ENCODE assay signal across 20 cellular contexts in the genomic region with DNA sequence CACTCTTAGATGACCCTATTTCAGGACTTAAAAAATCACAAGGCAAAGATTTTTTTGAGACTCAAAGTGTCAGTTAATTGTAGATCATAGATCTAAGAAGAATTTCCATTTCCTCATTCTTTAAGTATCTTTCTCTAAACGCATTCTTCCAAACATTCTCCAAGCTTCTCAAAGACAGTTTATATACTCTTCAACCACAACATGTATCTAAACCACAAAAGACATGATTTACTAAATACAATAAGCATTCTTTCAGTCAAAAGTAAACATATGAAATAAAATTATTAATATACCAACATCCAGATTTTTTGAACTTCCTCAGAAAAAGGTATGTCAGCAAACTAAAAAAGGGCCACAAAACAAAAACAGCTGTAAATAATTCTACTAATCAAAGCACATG. TPM values are rescaled to one million over a fixed set of nuclear protein-coding genes. Genes with fewer than 3 reads are reported as not detected.
A peak's percentile ranks its signal among the peaks of the same experiment; 100 is the strongest.
DNase-seq lines count a peak whose midpoint lies in the region; ATAC-seq, FAIRE-seq and TF ChIP-seq lines count a peak whose summit lies in the region.
"Had no signal": no experiment of that assay in that cellular context is flagged by ENCODE, and none has a peak within 500 bp of the region (broad histone marks: within the 10 kb centered on the region; RNA-seq: fewer than 3 reads in every experiment).

No MANE protein-coding gene starts in this region.

- no peaks in the 10 kb centered on the region for H3K27me3 Mint-ChIP-seq in CD4-positive, alpha-beta memory T cell
- H3K27me3 Mint-ChIP-seq in activated T-helper 2 cell treated with anti-CD3 and anti-CD28 coated beads, Interferon-gamma antibody, Interleukin-2, Interleukin-4, amounts not matched to agents 10 μg/mL and 5 μg/mL and 100 μg/mL, durations not matched to agents 14 hours and 24 hours and 36 hours (ENCODE audit: low read depth): no peaks in the 10 kb centered on the region
- H3K27me3 Mint-ChIP-seq: activated CD4-positive, alpha-beta T cell treated with anti-CD3 and anti-CD28 coated beads, Interleukin-2, amount 10 ng/mL, durations not matched to agents 24 days and 14 days; activated naive CD8-positive, alpha-beta T cell treated with anti-CD3 and anti-CD28 coated beads, Interleukin-2, amount 10 ng/mL, durations not matched to agents 7 days and 5 days had no signal

- H3K36me3 Mint-ChIP-seq in CD4-positive, alpha-beta memory T cell: peaks cover 2 to 16% of the 10 kb centered on the region in 2 donors
- H3K36me3 Mint-ChIP-seq in activated T-helper 2 cell treated with anti-CD3 and anti-CD28 coated beads, Interferon-gamma antibody, Interleukin-2, Interleukin-4, amounts not matched to agents 10 μg/mL and 5 μg/mL and 100 μg/mL, durations not matched to agents 14 hours and 24 hours and 36 hours (ENCODE audit: low read depth): peaks cover 13% of the 10 kb centered on the region

- no peaks in the 10 kb centered on the region for H3K9me3 Mint-ChIP-seq in CD4-positive, alpha-beta memory T cell
- no peaks in the 10 kb centered on the region for H3K9me3 Mint-ChIP-seq in activated T-helper 2 cell treated with anti-CD3 and anti-CD28 coated beads, Interferon-gamma antibody, Interleukin-2, Interleukin-4, amounts not matched to agents 10 μg/mL and 5 μg/mL and 100 μg/mL, durations not matched to agents 14 hours and 24 hours and 36 hours
- H3K9me3 Mint-ChIP-seq: activated CD4-positive, alpha-beta T cell treated with anti-CD3 and anti-CD28 coated beads, Interleukin-2, amount 10 ng/mL, durations not matched to agents 24 days and 14 days; activated naive CD8-positive, alpha-beta T cell treated with anti-CD3 and anti-CD28 coated beads, Interleukin-2, amount 10 ng/mL, durations not matched to agents 7 days and 5 days; CD14-positive monocyte; neural progenitor cell had no signal

- no peak overlapping the region for H3K4me3 Mint-ChIP-seq in CD4-positive, alpha-beta memory T cell
- H3K4me3 Mint-ChIP-seq in activated T-helper 2 cell treated with anti-CD3 and anti-CD28 coated beads, Interferon-gamma antibody, Interleukin-2, Interleukin-4, amounts not matched to agents 10 μg/mL and 5 μg/mL and 100 μg/mL, durations not matched to agents 14 hours and 24 hours and 36 hours (ENCODE audit: low read depth): no peak overlapping the region
- H3K4me3 Mint-ChIP-seq: activated CD4-positive, alpha-beta T cell treated with anti-CD3 and anti-CD28 coated beads, Interleukin-2, amount 10 ng/mL, durations not matched to agents 24 days and 14 days; activated naive CD8-positive, alpha-beta T cell treated with anti-CD3 and anti-CD28 coated beads, Interleukin-2, amount 10 ng/mL, durations not matched to agents 7 days and 5 days; CD14-positive monocyte; neural progenitor cell had no signal

- ATAC-seq in GM19455 (IDR thresholded peaks at IDR 0.05; ENCODE audit: unreplicated experiment): no peak
- ATAC-seq: HCT116 had no signal

- no peak overlapping the region for H3K4me2 ChIP-seq in osteoblast (ENCODE audit: insufficient read depth, low read length)
- H3K4me2 ChIP-seq: neural progenitor cell had no signal

- H3K4me1 ChIP-seq in CD4-positive, alpha-beta memory T cell (ENCODE audit: insufficient read depth, low read length): peaks cover 39% of the 10 kb centered on the region
- H3K4me1 ChIP-seq in osteoblast (ENCODE audit: insufficient read depth, low read length) (no peaks in the 10 kb centered on the region), kidney (ENCODE audit: control insufficient read depth in 1 of 2, insufficient read depth in 1 of 2, low read depth in 1 of 2, low read length in 2 of 2) (peaks cover 0 to 5% of the 10 kb centered on the region in 2 donors)

- H3K4me1 Mint-ChIP-seq in CD4-positive, alpha-beta memory T cell: peaks cover 29 to 53% (median 46%) of the 10 kb centered on the region in 4 donors
- peaks cover 17% of the 10 kb centered on the region for H3K4me1 Mint-ChIP-seq in activated T-helper 2 cell treated with anti-CD3 and anti-CD28 coated beads, Interferon-gamma antibody, Interleukin-2, Interleukin-4, amounts not matched to agents 10 μg/mL and 5 μg/mL and 100 μg/mL, durations not matched to agents 14 hours and 24 hours and 36 hours (ENCODE audit: low read depth)

- CTCF ChIA-PET in CD4-positive, alpha-beta memory T cell (lab: Charles Lee; ENCODE audit: partially characterized antibody): interaction anchor here (1.0 to 1.3 kb wide), 2 partner anchors 20 to 220 kb away, joined by 3 read pairs; no protein-coding TSS in a partner anchor

- peaks cover 41% of the 10 kb centered on the region for H4K20me1 ChIP-seq in osteoblast (ENCODE audit: insufficient read depth, low read length)

- H3K9ac ChIP-seq in kidney (ENCODE audit: low read length in 2 of 2): no peak overlapping the region
- H3K9ac ChIP-seq: neural progenitor cell had no signal

- H2AFZ ChIP-seq in osteoblast (ENCODE audit: low read length): no peak overlapping the region
- H2AFZ ChIP-seq: neural progenitor cell had no signal

- POLR2A ChIA-PET in CD4-positive, alpha-beta memory T cell (lab: Charles Lee; ENCODE audit: partially characterized antibody): no interaction called here

- no peak overlapping the region for H3K27ac ChIP-seq in CD4-positive, alpha-beta memory T cell (ENCODE audit: low read depth, low read length)
- H3K27ac ChIP-seq in osteoblast (ENCODE audit: low read depth, low read length) (no peak overlapping the region), kidney (ENCODE audit: low read depth in 2 of 2, low read length in 2 of 2) (no peak overlapping the region)
- H3K27ac ChIP-seq: neural progenitor cell, sigmoid colon, thyroid gland had no signal

- no peak for FAIRE-seq in kidney (lab: Jason Lieb, UNC)
- FAIRE-seq: GM12891 had no signal

- no peak for DNase-seq in CD4-positive, alpha-beta memory T cell
- DNase-seq in M059J (ENCODE audit: low read depth) (peak; percentile 21), cardiac fibroblast (ENCODE audit: low read depth in 2 of 2) (peak; percentile 11 to 17), osteoblast (ENCODE audit: insufficient read length, low spot score, missing footprints) (peak; percentile 19), kidney (no peak)
- DNase-seq in activated T-helper 2 cell treated with anti-CD3 and anti-CD28 coated beads, Interferon-gamma antibody, Interleukin-2, Interleukin-4, amounts not matched to agents 10 μg/mL and 5 μg/mL and 100 μg/mL, durations not matched to agents 14 hours and 24 hours and 36 hours (ENCODE audit: low spot score): no peak
- DNase-seq in NK-92 treated with Interleukin-12 subunit alpha and Interleukin-12 subunit beta, amount 100 ng/mL, for 24 hours (lab: John Stamatoyannopoulos, UW): no peak
- DNase-seq: activated CD4-positive, alpha-beta T cell treated with anti-CD3 and anti-CD28 coated beads, Interleukin-2, amount 10 ng/mL, durations not matched to agents 24 days and 14 days; activated naive CD8-positive, alpha-beta T cell treated with anti-CD3 and anti-CD28 coated beads, Interleukin-2, amount 10 ng/mL, durations not matched to agents 7 days and 5 days; activated T-cell treated with anti-CD3 and anti-CD28 coated beads for 4 hours; Right ventricle myocardium superior; sigmoid colon; stimulated activated CD4-positive, alpha-beta T cell treated with anti-CD3 and anti-CD28 coated beads, Interleukin-4, amount 100 ng/mL, for 1 hour; T1000; thyroid gland had no signal

- H3K79me2 ChIP-seq in osteoblast (ENCODE audit: insufficient read depth, low read length): peaks cover 84% of the 10 kb centered on the region

- no peaks in the 10 kb centered on the region for H3K9me3 ChIP-seq in CD4-positive, alpha-beta memory T cell (ENCODE audit: control insufficient read depth in 1 of 2, low read length in 2 of 2)
- H3K9me3 ChIP-seq in osteoblast (ENCODE audit: low read depth, low read length) (no peaks in the 10 kb centered on the region), kidney (ENCODE audit: control insufficient read depth in 1 of 2, low read length in 2 of 2) (no peaks in the 10 kb centered on the region)
- H3K9me3 ChIP-seq: sigmoid colon, thyroid gland had no signal

- H3K27me3 ChIP-seq in CD4-positive, alpha-beta memory T cell (ENCODE audit: insufficient read depth, low read length): no peaks in the 10 kb centered on the region
- H3K27me3 ChIP-seq in osteoblast (ENCODE audit: insufficient read depth, low read length): no peaks in the 10 kb centered on the region
- H3K27me3 ChIP-seq: neural progenitor cell, sigmoid colon, thyroid gland had no signal

- H3K36me3 ChIP-seq in CD4-positive, alpha-beta memory T cell (ENCODE audit: insufficient read depth, low read length): peaks cover 3% of the 10 kb centered on the region
- peaks cover 2% of the 10 kb centered on the region for H3K36me3 ChIP-seq in osteoblast (ENCODE audit: insufficient read depth, low read length)
- no peaks in the 10 kb centered on the region for H3K36me3 ChIP-seq in kidney (ENCODE audit: control insufficient read depth in 1 of 2, insufficient read depth in 2 of 2, low read length in 2 of 2)
- H3K36me3 ChIP-seq: thyroid gland had no signal

- no peak overlapping the region for H3K4me3 ChIP-seq in CD4-positive, alpha-beta memory T cell (ENCODE audit: low read length in 2 of 2)
- H3K4me3 ChIP-seq in cardiac fibroblast (replicated peaks in 1 of 2; ENCODE audit: low read depth in 2 of 2, low read length in 2 of 2) (no peak overlapping the region), osteoblast (ENCODE audit: insufficient read depth, low read length) (no peak overlapping the region), kidney (ENCODE audit: low read length in 2 of 2) (no peak overlapping the region)
- H3K4me3 ChIP-seq: neural progenitor cell, sigmoid colon, thyroid gland had no signal

- peak overlapping the region in 5 of 7 donors; percentile 27 to 57 (median 32) for H3K27ac Mint-ChIP-seq in CD4-positive, alpha-beta memory T cell
- H3K27ac Mint-ChIP-seq in activated T-helper 2 cell treated with anti-CD3 and anti-CD28 coated beads, Interferon-gamma antibody, Interleukin-2, Interleukin-4, amounts not matched to agents 10 μg/mL and 5 μg/mL and 100 μg/mL, durations not matched to agents 14 hours and 24 hours and 36 hours: no peak overlapping the region
- H3K27ac Mint-ChIP-seq: activated CD4-positive, alpha-beta T cell treated with anti-CD3 and anti-CD28 coated beads, Interleukin-2, amount 10 ng/mL, durations not matched to agents 24 days and 14 days; activated naive CD8-positive, alpha-beta T cell treated with anti-CD3 and anti-CD28 coated beads, Interleukin-2, amount 10 ng/mL, durations not matched to agents 7 days and 5 days; neural progenitor cell had no signal

- intact Hi-C loops in CD4-positive, alpha-beta memory T cell (cut with micrococcal nuclease): no loop called here
- intact Hi-C loops in activated T-helper 2 cell treated with anti-CD3 and anti-CD28 coated beads, Interferon-gamma antibody, Interleukin-2, Interleukin-4, amounts not matched to agents 10 μg/mL and 5 μg/mL and 100 μg/mL, durations not matched to agents 14 hours and 24 hours and 36 hours (cut with micrococcal nuclease): no loop called here
- intact Hi-C loops in kidney (cut with DNase I): no loop called here

- TF ChIP-seq CTCF in cardiac fibroblast (IDR thresholded peaks at IDR 0.05; ENCODE audit: low read depth, low read length) (no peak), osteoblast (IDR thresholded peaks at IDR 0.05; ENCODE audit: extremely low read depth, low read depth, low read length) (no peak), kidney (IDR thresholded peaks at IDR 0.05; ENCODE audit: borderline replicate concordance, extremely low read depth, insufficient read depth) (no peak)

RNA-seq across cellular contexts. Expression of a gene that starts 24.4 kb away (rescaled TPM):
- total RNA-seq in CD4-positive, alpha-beta memory T cell: 10 to 100 TPM; 49.2 TPM
- 1 to 10 TPM; 2.0 to 4.8 TPM for polyA plus RNA-seq in CD4-positive, alpha-beta memory T cell
- total RNA-seq in M059J (2014; rRNA removed; shearing (Covaris generic)): 10.3 and 13.1 TPM in 2 replicates
- total RNA-seq in osteoblast: 29.8 and 31.8 TPM in 2 replicates
- 30.4 and 33.5 TPM in 2 replicates for total RNA-seq in activated T-helper 2 cell treated with anti-CD3 and anti-CD28 coated beads, Interferon-gamma antibody, Interleukin-2, Interleukin-4, amounts not matched to agents 10 μg/mL and 5 μg/mL and 100 μg/mL, durations not matched to agents 14 hours and 24 hours and 36 hours
- total RNA-seq in kidney: 40.5 TPM
- 2.5 TPM for polyA plus RNA-seq in kidney (ENCODE audit: insufficient read depth, low read depth, low replicate concordance)

Comparison
In these comparisons a context has a peak if more than half of its experiments do, and no peak if none do; other contexts are left out.
1. DNase-seq: peak in M059J (single experiment), cardiac fibroblast (2 of 2) and osteoblast (single experiment); none in CD4-positive, alpha-beta memory T cell (0 of 5), activated T-helper 2 cell treated with anti-CD3 and anti-CD28 coated beads, Interferon-gamma antibody, Interleukin-2, Interleukin-4, amounts not matched to agents 10 μg/mL and 5 μg/mL and 100 μg/mL, durations not matched to agents 14 hours and 24 hours and 36 hours (single experiment), kidney (single experiment) and NK-92 treated with Interleukin-12 subunit alpha and Interleukin-12 subunit beta, amount 100 ng/mL, for 24 hours (single experiment).